1 cellular context compared by ENCODE assay signal in genomic region chr19:58575183-58576041, GRCh38.
TF ChIP-seq lines count a peak whose summit lies in the region.

No MANE protein-coding gene starts in this region.

TF ChIP-seq in HepG2, 621 proteins besides CTCF, POLR2A, EP300 and RAD21 (continued from another document and continues in another):
- TF ChIP-seq RERE (CRISPR knock-in tag; IDR thresholded peaks at IDR 0.05; ENCODE audit: low read depth) (no peak), MBD4 (IDR thresholded peaks at IDR 0.05; ENCODE audit: borderline replicate concordance, low read length) (no peak), ZNF431 (CRISPR knock-in tag; IDR thresholded peaks at IDR 0.05; ENCODE audit: borderline replicate concordance, low read depth) (no peak), RFXANK (CRISPR knock-in tag; IDR thresholded peaks at IDR 0.05) (no peak), TOE1 (CRISPR knock-in tag; IDR thresholded peaks at IDR 0.05) (no peak), NKX3-1 (CRISPR knock-in tag; IDR thresholded peaks at IDR 0.05) (peak; percentile 54; the same call in 1 of the 2 replicates), ZNF678 (CRISPR knock-in tag; IDR thresholded peaks at IDR 0.05) (no peak), DMTF1 (CRISPR knock-in tag; IDR thresholded peaks at IDR 0.05) (no peak), ZNF232 (CRISPR knock-in tag; IDR thresholded peaks at IDR 0.05; ENCODE audit: borderline replicate concordance) (peak; percentile 7; the same call in 1 of the 2 replicates), PCBP2 (optimal IDR thresholded peaks at IDR 0.05; ENCODE audit: low read depth, low read length, poor library complexity, severe bottlenecking) (no peak), HES4 (CRISPR knock-in tag; IDR thresholded peaks at IDR 0.05; ENCODE audit: borderline replicate concordance) (0 out of 2 replicates have a peak, but pooled peaks have one; percentile 55), RBAK (CRISPR knock-in tag; IDR thresholded peaks at IDR 0.05) (no peak), ZMAT3 (CRISPR knock-in tag; conservative IDR thresholded peaks at IDR 0.05) (peak; percentile 77; the same call in 1 of the 2 replicates), BORCS8-MEF2B (CRISPR knock-in tag; IDR thresholded peaks at IDR 0.05) (0 out of 2 replicates have a peak, but pooled peaks have one; percentile 39), ARNT2 (CRISPR knock-in tag; IDR thresholded peaks at IDR 0.05; ENCODE audit: low read depth) (peak; percentile 61; the same call in 1 of the 2 replicates), GTF3A (CRISPR knock-in tag; conservative IDR thresholded peaks at IDR 0.05) (no peak), ZNF432 (CRISPR knock-in tag; IDR thresholded peaks at IDR 0.05; ENCODE audit: borderline replicate concordance) (no peak), ZNF407 (CRISPR knock-in tag; IDR thresholded peaks at IDR 0.05; ENCODE audit: not compliant biosample characterization) (peak; percentile 73), ISL2 (CRISPR knock-in tag; IDR thresholded peaks at IDR 0.05) (peak; percentile 45; the same call in 1 of the 2 replicates), SNRNP70 (IDR thresholded peaks at IDR 0.05; ENCODE audit: low read depth, low read length) (no peak), MTA1 (CRISPR knock-in tag; IDR thresholded peaks at IDR 0.05; ENCODE audit: borderline replicate concordance) (no peak), MAF1 (CRISPR knock-in tag; IDR thresholded peaks at IDR 0.05; ENCODE audit: borderline replicate concordance) (no peak), SP2 (CRISPR knock-in tag; IDR thresholded peaks at IDR 0.05) (peak; percentile 55), CEBPB (IDR thresholded peaks at IDR 0.05; ENCODE audit: borderline replicate concordance, low read depth, low read length) (no peak), CREM (IDR thresholded peaks at IDR 0.05) (peak; percentile 91), CREM (CRISPR knock-in tag; IDR thresholded peaks at IDR 0.05) (peak; percentile 49; the same call in 1 of the 2 replicates), REL (CRISPR knock-in tag; conservative IDR thresholded peaks at IDR 0.05) (no peak)
- TF ChIP-seq, protein P1, sequence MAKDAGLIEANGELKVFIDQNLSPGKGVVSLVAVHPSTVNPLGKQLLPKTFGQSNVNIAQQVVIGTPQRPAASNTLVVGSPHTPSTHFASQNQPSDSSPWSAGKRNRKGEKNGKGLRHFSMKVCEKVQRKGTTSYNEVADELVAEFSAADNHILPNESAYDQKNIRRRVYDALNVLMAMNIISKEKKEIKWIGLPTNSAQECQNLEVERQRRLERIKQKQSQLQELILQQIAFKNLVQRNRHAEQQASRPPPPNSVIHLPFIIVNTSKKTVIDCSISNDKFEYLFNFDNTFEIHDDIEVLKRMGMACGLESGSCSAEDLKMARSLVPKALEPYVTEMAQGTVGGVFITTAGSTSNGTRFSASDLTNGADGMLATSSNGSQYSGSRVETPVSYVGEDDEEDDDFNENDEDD (CRISPR knock-in tag; IDR thresholded peaks at IDR 0.05; ENCODE audit: borderline replicate concordance), result no peak
- TF ChIP-seq, protein P2, sequence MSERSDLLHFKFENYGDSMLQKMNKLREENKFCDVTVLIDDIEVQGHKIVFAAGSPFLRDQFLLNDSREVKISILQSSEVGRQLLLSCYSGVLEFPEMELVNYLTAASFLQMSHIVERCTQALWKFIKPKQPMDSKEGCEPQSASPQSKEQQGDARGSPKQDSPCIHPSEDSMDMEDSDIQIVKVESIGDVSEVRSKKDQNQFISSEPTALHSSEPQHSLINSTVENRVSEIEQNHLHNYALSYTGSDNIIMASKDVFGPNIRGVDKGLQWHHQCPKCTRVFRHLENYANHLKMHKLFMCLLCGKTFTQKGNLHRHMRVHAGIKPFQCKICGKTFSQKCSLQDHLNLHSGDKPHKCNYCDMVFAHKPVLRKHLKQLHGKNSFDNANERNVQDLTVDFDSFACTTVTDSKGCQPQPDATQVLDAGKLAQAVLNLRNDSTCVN (CRISPR knock-in tag; IDR thresholded peaks at IDR 0.05; ENCODE audit: borderline replicate concordance), result no peak; the same call in 1 of the 2 replicates
- TF ChIP-seq, protein P3, sequence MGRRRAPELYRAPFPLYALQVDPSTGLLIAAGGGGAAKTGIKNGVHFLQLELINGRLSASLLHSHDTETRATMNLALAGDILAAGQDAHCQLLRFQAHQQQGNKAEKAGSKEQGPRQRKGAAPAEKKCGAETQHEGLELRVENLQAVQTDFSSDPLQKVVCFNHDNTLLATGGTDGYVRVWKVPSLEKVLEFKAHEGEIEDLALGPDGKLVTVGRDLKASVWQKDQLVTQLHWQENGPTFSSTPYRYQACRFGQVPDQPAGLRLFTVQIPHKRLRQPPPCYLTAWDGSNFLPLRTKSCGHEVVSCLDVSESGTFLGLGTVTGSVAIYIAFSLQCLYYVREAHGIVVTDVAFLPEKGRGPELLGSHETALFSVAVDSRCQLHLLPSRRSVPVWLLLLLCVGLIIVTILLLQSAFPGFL (CRISPR knock-in tag; IDR thresholded peaks at IDR 0.05), result no peak
- TF ChIP-seq, protein P4, sequence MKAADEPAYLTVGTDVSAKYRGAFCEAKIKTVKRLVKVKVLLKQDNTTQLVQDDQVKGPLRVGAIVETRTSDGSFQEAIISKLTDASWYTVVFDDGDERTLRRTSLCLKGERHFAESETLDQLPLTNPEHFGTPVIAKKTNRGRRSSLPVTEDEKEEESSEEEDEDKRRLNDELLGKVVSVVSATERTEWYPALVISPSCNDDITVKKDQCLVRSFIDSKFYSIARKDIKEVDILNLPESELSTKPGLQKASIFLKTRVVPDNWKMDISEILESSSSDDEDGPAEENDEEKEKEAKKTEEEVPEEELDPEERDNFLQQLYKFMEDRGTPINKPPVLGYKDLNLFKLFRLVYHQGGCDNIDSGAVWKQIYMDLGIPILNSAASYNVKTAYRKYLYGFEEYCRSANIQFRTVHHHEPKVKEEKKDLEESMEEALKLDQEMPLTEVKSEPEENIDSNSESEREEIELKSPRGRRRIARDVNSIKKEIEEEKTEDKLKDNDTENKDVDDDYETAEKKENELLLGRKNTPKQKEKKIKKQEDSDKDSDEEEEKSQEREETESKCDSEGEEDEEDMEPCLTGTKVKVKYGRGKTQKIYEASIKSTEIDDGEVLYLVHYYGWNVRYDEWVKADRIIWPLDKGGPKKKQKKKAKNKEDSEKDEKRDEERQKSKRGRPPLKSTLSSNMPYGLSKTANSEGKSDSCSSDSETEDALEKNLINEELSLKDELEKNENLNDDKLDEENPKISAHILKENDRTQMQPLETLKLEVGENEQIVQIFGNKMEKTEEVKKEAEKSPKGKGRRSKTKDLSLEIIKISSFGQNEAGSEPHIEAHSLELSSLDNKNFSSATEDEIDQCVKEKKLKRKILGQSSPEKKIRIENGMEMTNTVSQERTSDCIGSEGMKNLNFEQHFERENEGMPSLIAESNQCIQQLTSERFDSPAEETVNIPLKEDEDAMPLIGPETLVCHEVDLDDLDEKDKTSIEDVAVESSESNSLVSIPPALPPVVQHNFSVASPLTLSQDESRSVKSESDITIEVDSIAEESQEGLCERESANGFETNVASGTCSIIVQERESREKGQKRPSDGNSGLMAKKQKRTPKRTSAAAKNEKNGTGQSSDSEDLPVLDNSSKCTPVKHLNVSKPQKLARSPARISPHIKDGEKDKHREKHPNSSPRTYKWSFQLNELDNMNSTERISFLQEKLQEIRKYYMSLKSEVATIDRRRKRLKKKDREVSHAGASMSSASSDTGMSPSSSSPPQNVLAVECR (CRISPR knock-in tag; IDR thresholded peaks at IDR 0.05; ENCODE audit: borderline replicate concordance), result peak; percentile 84; the same call in 1 of the 2 replicates
- TF ChIP-seq, protein P5, sequence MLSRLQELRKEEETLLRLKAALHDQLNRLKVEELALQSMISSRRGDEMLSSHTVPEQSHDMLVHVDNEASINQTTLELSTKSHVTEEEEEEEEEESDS (CRISPR knock-in tag; IDR thresholded peaks at IDR 0.05; ENCODE audit: borderline replicate concordance), result no peak
